Comparison of ENCODE assay signal across 32 cellular contexts in genomic region chr11:110312670-110313069, GRCh38. TPM values are rescaled to one million over a fixed set of nuclear protein-coding genes. Genes with fewer than 3 reads are reported as not detected.
A peak's percentile ranks its signal among the peaks of the same experiment; 100 is the strongest.
DNase-seq lines count a peak whose midpoint lies in the region; ATAC-seq and TF ChIP-seq lines count a peak whose summit lies in the region.
"Had no signal": no experiment of that assay in that cellular context is flagged by ENCODE, and none has a peak within 500 bp of the region (broad histone marks: within the 10 kb centered on the region; RNA-seq: fewer than 3 reads in every experiment).

No MANE protein-coding gene starts in this region.

- H3K27me3 ChIP-seq in ACC112 (ENCODE audit: insufficient read depth, low read length) (no peaks in the 10 kb centered on the region), HCT116 (ENCODE audit: insufficient read depth, low read length) (no peaks in the 10 kb centered on the region), mesenchymal stem cell (ENCODE audit: control insufficient read depth in 1 of 2, insufficient read depth in 1 of 2, low read length in 2 of 2) (no peaks in the 10 kb centered on the region), body of pancreas (no peaks in the 10 kb centered on the region)
- H3K27me3 ChIP-seq: esophagus muscularis mucosa, MG63, upper lobe of right lung had no signal

- H3K36me3 Mint-ChIP-seq in activated T-helper 17 cell treated with anti-CD3 and anti-CD28 coated beads, Interleukin-2, amount 50 U/mL, for 72 hours (ENCODE audit: low read depth): no peaks in the 10 kb centered on the region
- H3K36me3 Mint-ChIP-seq: naive thymus-derived CD8-positive, alpha-beta T cell had no signal

- H4K8ac ChIP-seq in mesenchymal stem cell (ENCODE audit: low read length): no peak overlapping the region

- H3K27ac ChIP-seq in ACC112 (ENCODE audit: low read depth, low read length) (peak overlapping the region; percentile 47), HCT116 (ENCODE audit: low read depth, low read length) (no peak overlapping the region), mesenchymal stem cell (ENCODE audit: low read length, poor library complexity, severe bottlenecking) (no peak overlapping the region), body of pancreas (no peak overlapping the region)
- H3K27ac ChIP-seq: esophagus muscularis mucosa, upper lobe of right lung had no signal

- DNase-seq in HCT116 (ENCODE audit: low read depth, low spot score) (no peak), mesenchymal stem cell (no peak), body of pancreas (no peak)
- DNase-seq: activated CD4-positive, CD25-positive, alpha-beta regulatory T cell treated with anti-CD3 and anti-CD28 coated beads, Interleukin-2, amount 50 U/mL, for 72 hours; activated CD8-positive, alpha-beta memory T cell treated with anti-CD3 and anti-CD28 coated beads for 24 hours; activated effector memory CD4-positive, alpha-beta T cell treated with anti-CD3 and anti-CD28 coated beads, Interleukin-2, amount 50 U/mL, for 16 hours; activated T-cell treated with anti-CD3 and anti-CD28 coated beads for 4 hours; C1 segment of cervical spinal cord; cerebellar nuclear complex; dermis blood vessel endothelial cell; foreskin fibroblast; KG1; kidney; MG63; midbrain; naive thymus-derived CD8-positive, alpha-beta T cell; NCI-H2081 treated with DMSO at 0.1 percent for 48 hours; NCI-H226; NCI-H526 treated with DMSO at 0.1 percent for 48 hours; NK-92 treated with Interleukin-12 subunit alpha and Interleukin-12 subunit beta, amount 100 ng/mL, for 24 hours; occipital lobe; SHP77; stimulated activated CD4-positive, alpha-beta T cell treated with anti-CD3 and anti-CD28 coated beads, Interleukin-4, amount 100 ng/mL, for 4 hours; stimulated activated naive CD4-positive, alpha-beta T cell; upper lobe of right lung had no signal

- H3K27me3 Mint-ChIP-seq in activated T-helper 17 cell treated with anti-CD3 and anti-CD28 coated beads, Interleukin-2, amount 50 U/mL, for 72 hours: no peaks in the 10 kb centered on the region
- H3K27me3 Mint-ChIP-seq: naive thymus-derived CD8-positive, alpha-beta T cell had no signal

- H2BK5ac ChIP-seq in mesenchymal stem cell (ENCODE audit: low read depth, low read length, poor library complexity, severe bottlenecking): no peak overlapping the region

- peaks cover 15% of the 10 kb centered on the region for H3K4me1 Mint-ChIP-seq in activated T-helper 17 cell treated with anti-CD3 and anti-CD28 coated beads, Interleukin-2, amount 50 U/mL, for 72 hours
- H3K4me1 Mint-ChIP-seq: naive thymus-derived CD8-positive, alpha-beta T cell had no signal

- H3K9me2 ChIP-seq in HCT116 (ENCODE audit: insufficient read depth): no peaks in the 10 kb centered on the region

- peak overlapping the region; percentile 92 for H3K27ac Mint-ChIP-seq in activated T-helper 17 cell treated with anti-CD3 and anti-CD28 coated beads, Interleukin-2, amount 50 U/mL, for 72 hours
- H3K27ac Mint-ChIP-seq: naive thymus-derived CD8-positive, alpha-beta T cell; T-helper 2 cell treated with Interferon-gamma antibody and Interleukin-4, amounts not matched to agents 5 μg/mL and 100 μg/mL, for 36 hours had no signal

- H2BK12ac ChIP-seq in mesenchymal stem cell (ENCODE audit: low read length in 2 of 2): no peak overlapping the region

- H2BK120ac ChIP-seq in mesenchymal stem cell (ENCODE audit: low read depth, low read length): no peak overlapping the region

- RAD21 ChIA-PET in HCT116 (lab: Charles Lee; ENCODE audit: low non-redundant PET in 1 of 2, low total read pairs in 2 of 2, uncharacterized antibody in 2 of 2, unreplicated experiment in 2 of 2): no interaction called here

- no peak overlapping the region for H3K23ac ChIP-seq in mesenchymal stem cell (ENCODE audit: low read length in 2 of 2)

- no peak overlapping the region for H3K14ac ChIP-seq in mesenchymal stem cell (ENCODE audit: low read length in 2 of 2)

- H3K4me2 ChIP-seq in HCT116 (ENCODE audit: low read length): no peak overlapping the region
- no peak overlapping the region for H3K4me2 ChIP-seq in mesenchymal stem cell (ENCODE audit: low read length, poor library complexity, severe bottlenecking)

- no peaks in the 10 kb centered on the region for H3K79me1 ChIP-seq in mesenchymal stem cell (replicated peaks; ENCODE audit: low read length, poor library complexity, severe bottlenecking)

- H2AFZ ChIP-seq in ACC112 (ENCODE audit: low read length, unreplicated experiment) (peak overlapping the region; percentile 16), HCT116 (ENCODE audit: low read depth, low read length, poor library complexity, severe bottlenecking) (peak overlapping the region; percentile 66), mesenchymal stem cell (ENCODE audit: low read depth, low read length) (no peak overlapping the region)

- no peak for TF ChIP-seq RAD21 in HCT116 (IDR thresholded peaks at IDR 0.05; ENCODE audit: low read depth)

- no peak overlapping the region for H3K18ac ChIP-seq in mesenchymal stem cell (ENCODE audit: low read depth in 1 of 2, low read length in 2 of 2)

- TF ChIP-seq POLR2A in HCT116 (IDR thresholded peaks at IDR 0.05; ENCODE audit: borderline replicate concordance, extremely low read depth, insufficient read depth, insufficient read length): no peak
- no peak for TF ChIP-seq POLR2A in body of pancreas (IDR thresholded peaks at IDR 0.05)

- CTCF ChIA-PET in HCT116 (lab: Charles Lee): interaction anchor here (0.7 kb wide), 1 partner anchor 9 kb away, joined by 4 read pairs; no protein-coding TSS in a partner anchor

- no peak overlapping the region for H4K91ac ChIP-seq in mesenchymal stem cell (ENCODE audit: low read length)

- no peaks in the 10 kb centered on the region for H3K9me3 ChIP-seq in HCT116 (ENCODE audit: control insufficient read depth in 1 of 2, insufficient read depth in 1 of 2, low read depth in 1 of 2, low read length in 2 of 2)
- no peaks in the 10 kb centered on the region for H3K9me3 ChIP-seq in mesenchymal stem cell (ENCODE audit: control insufficient read depth, low read length)
- no peaks in the 10 kb centered on the region for H3K9me3 ChIP-seq in body of pancreas
- H3K9me3 ChIP-seq: esophagus muscularis mucosa, MG63, upper lobe of right lung had no signal

- intact Hi-C loops in HCT116 (cut with micrococcal nuclease): no loop called here
- intact Hi-C loops in body of pancreas (cut with DNase I): no loop called here

- TF ChIP-seq CTCF in HCT116 (IDR thresholded peaks at IDR 0.05 in 2 of 3, conservative IDR thresholded peaks at IDR 0.05 in 1 of 3; ENCODE audit: borderline replicate concordance in 1 of 3, insufficient read depth in 1 of 3, low read depth in 2 of 3, low read length in 2 of 3) (no peak), body of pancreas (IDR thresholded peaks at IDR 0.05) (no peak)

- H4K20me1 ChIP-seq in HCT116 (ENCODE audit: insufficient read depth): no peaks in the 10 kb centered on the region

- BruUV-seq in HCT116 (replicated peaks; lab: Mats Ljungman, UMichigan): no TSS peak

- no peak overlapping the region for H2BK15ac ChIP-seq in mesenchymal stem cell (ENCODE audit: low read depth, poor library complexity, severe bottlenecking)

- POLR2A ChIA-PET in HCT116 (lab: Charles Lee): no interaction called here

- H3K4me1 ChIP-seq in ACC112 (ENCODE audit: control insufficient read depth, insufficient read depth, low read length, unreplicated experiment) (peaks cover 25% of the 10 kb centered on the region), HCT116 (ENCODE audit: control insufficient read depth in 1 of 2, insufficient read depth in 2 of 2, low read length in 2 of 2) (peaks cover 11 to 21% of the 10 kb centered on the region in 2 experiments; a peak in 3 of 4 replicates), mesenchymal stem cell (ENCODE audit: control insufficient read depth, insufficient read depth, low read depth, low read length) (no peaks in the 10 kb centered on the region), body of pancreas (peaks cover 19% of the 10 kb centered on the region)

- H3K4me3 Mint-ChIP-seq in activated T-helper 17 cell treated with anti-CD3 and anti-CD28 coated beads, Interleukin-2, amount 50 U/mL, for 72 hours: peak overlapping the region; percentile 58
- H3K4me3 Mint-ChIP-seq: naive thymus-derived CD8-positive, alpha-beta T cell; T-helper 2 cell treated with Interferon-gamma antibody and Interleukin-4, amounts not matched to agents 5 μg/mL and 100 μg/mL, for 36 hours had no signal

- H3K36me3 ChIP-seq in ACC112 (ENCODE audit: insufficient read depth, low read length): no peaks in the 10 kb centered on the region
- no peaks in the 10 kb centered on the region for H3K36me3 ChIP-seq in HCT116 (ENCODE audit: control insufficient read depth in 1 of 2, insufficient read depth in 2 of 2, low read length in 2 of 2)
- no peaks in the 10 kb centered on the region for H3K36me3 ChIP-seq in mesenchymal stem cell (ENCODE audit: control insufficient read depth in 1 of 2, insufficient read depth in 2 of 2, low read depth in 1 of 2, low read length in 2 of 2)
- H3K36me3 ChIP-seq in body of pancreas (replicated peaks in 1 of 2; ENCODE audit: insufficient read depth in 1 of 2, low read depth in 2 of 2): no peaks in the 10 kb centered on the region
- H3K36me3 ChIP-seq: esophagus muscularis mucosa, MG63, upper lobe of right lung had no signal

- no peak for ATAC-seq in HCT116
- no peak for ATAC-seq in activated T-helper 17 cell treated with anti-CD3 and anti-CD28 coated beads, Interleukin-2, amount 50 U/mL, for 72 hours (replicated peaks)
- no peak for ATAC-seq in HG03457 (IDR thresholded peaks at IDR 0.05; ENCODE audit: unreplicated experiment)
- no peak for ATAC-seq in body of pancreas
- ATAC-seq in GM21447 (IDR thresholded peaks at IDR 0.05; ENCODE audit: unreplicated experiment): no peak
- ATAC-seq: naive thymus-derived CD8-positive, alpha-beta T cell; Panc1; upper lobe of right lung had no signal

- no peaks in the 10 kb centered on the region for H3K9me3 Mint-ChIP-seq in activated T-helper 17 cell treated with anti-CD3 and anti-CD28 coated beads, Interleukin-2, amount 50 U/mL, for 72 hours
- H3K9me3 Mint-ChIP-seq: naive thymus-derived CD8-positive, alpha-beta T cell; T-helper 2 cell treated with Interferon-gamma antibody and Interleukin-4, amounts not matched to agents 5 μg/mL and 100 μg/mL, for 36 hours had no signal

- H2AK5ac ChIP-seq in mesenchymal stem cell (ENCODE audit: low read length, severe bottlenecking): no peak overlapping the region

- H3K79me2 ChIP-seq in ACC112 (ENCODE audit: control insufficient read depth, insufficient read depth, low read length, unreplicated experiment) (no peaks in the 10 kb centered on the region), HCT116 (ENCODE audit: insufficient read depth, low read length) (no peaks in the 10 kb centered on the region)

- H3K4me3 ChIP-seq in ACC112 (ENCODE audit: low read depth, low read length) (no peak overlapping the region), HCT116 (replicated peaks in 1 of 2; ENCODE audit: low read depth in 1 of 2, low read length in 2 of 2) (no peak overlapping the region), mesenchymal stem cell (ENCODE audit: insufficient read depth in 1 of 2, low read depth in 1 of 2, low read length in 2 of 2) (no peak overlapping the region), body of pancreas (no peak overlapping the region)
- H3K4me3 ChIP-seq: esophagus muscularis mucosa, MG63, upper lobe of right lung had no signal

- H3K9ac ChIP-seq in HCT116 (ENCODE audit: low read length) (no peak overlapping the region), mesenchymal stem cell (ENCODE audit: low read length) (peak overlapping the region; percentile 0)

- H3K4ac ChIP-seq in mesenchymal stem cell (ENCODE audit: low read depth in 1 of 2, low read length in 2 of 2): no peak overlapping the region

RNA-seq across cellular contexts. Expression of gene RDX, which starts 16.3 kb away (rescaled TPM):
- 131 TPM for total RNA-seq in HCT116 (2021; ENCODE audit: unreplicated experiment)
- polyA plus RNA-seq in HCT116 (2012): 36.4 and 47.0 TPM in 2 replicates
- 10 to 100 TPM; 83.2 to 95.6 TPM for total RNA-seq in activated T-helper 17 cell treated with anti-CD3 and anti-CD28 coated beads, Interleukin-2, amount 50 U/mL, for 72 hours
- 84.4 TPM for polyA plus RNA-seq in mesenchymal stem cell (2013, experiment 1 of 2)
- 83.4 TPM for polyA plus RNA-seq in mesenchymal stem cell (2013, experiment 2 of 2)
- total RNA-seq in body of pancreas: 10 to 100 TPM; 43.8 TPM
